Comparison of ENCODE assay signal across 24 cellular contexts in genomic region chr16:72983728-72984350, GRCh38.
DNase-seq lines count a peak whose midpoint lies in the region; ATAC-seq and TF ChIP-seq lines count a peak whose summit lies in the region.
"Had no signal": no experiment of that assay in that cellular context is flagged by ENCODE, and none has a peak within 500 bp of the region (broad histone marks: within the 10 kb centered on the region; RNA-seq: fewer than 3 reads in every experiment).

No MANE protein-coding gene starts in this region.

- H3K9me3 Mint-ChIP-seq in natural killer cell treated with Interleukin-12 subunit alpha and Interleukin-12 subunit beta and Interleukin-15 and Interleukin-18, amount 100 ng/mL, for 72 hours: no peaks in the 10 kb centered on the region
- H3K9me3 Mint-ChIP-seq in natural killer cell (no peaks in the 10 kb centered on the region), progenitor cell of endocrine pancreas (ENCODE audit: low read depth) (no peaks in the 10 kb centered on the region)
- H3K9me3 Mint-ChIP-seq in activated CD4-positive, alpha-beta T cell treated with anti-CD3 and anti-CD28 coated beads, Interleukin-2, amount 10 ng/mL, durations not matched to agents 7 days and 5 days: no peaks in the 10 kb centered on the region
- H3K9me3 Mint-ChIP-seq: activated CD4-positive, alpha-beta memory T cell treated with anti-CD3 and anti-CD28 coated beads for 36 hours; activated naive CD8-positive, alpha-beta T cell treated with anti-CD3 and anti-CD28 coated beads, Interleukin-2, amount 10 ng/mL, durations not matched to agents 7 days and 5 days; activated T-helper 2 cell treated with anti-CD3 and anti-CD28 coated beads, Interferon-gamma antibody, Interleukin-2, Interleukin-4, amounts not matched to agents 10 μg/mL and 5 μg/mL and 100 μg/mL, durations not matched to agents 14 hours and 24 hours and 36 hours; nephron had no signal

- H3K4me1 Mint-ChIP-seq in natural killer cell treated with Interleukin-12 subunit alpha and Interleukin-12 subunit beta and Interleukin-15 and Interleukin-18, amount 100 ng/mL, for 72 hours (ENCODE audit: low read depth in 2 of 2): no peaks in the 10 kb centered on the region
- H3K4me1 Mint-ChIP-seq in natural killer cell (peaks cover 0 to 4% of the 10 kb centered on the region in 2 donors), progenitor cell of endocrine pancreas (ENCODE audit: low read depth) (peaks cover 77% of the 10 kb centered on the region)
- no peaks in the 10 kb centered on the region for H3K4me1 Mint-ChIP-seq in activated CD4-positive, alpha-beta T cell treated with anti-CD3 and anti-CD28 coated beads, Interleukin-2, amount 10 ng/mL, durations not matched to agents 7 days and 5 days
- H3K4me1 Mint-ChIP-seq: activated naive CD8-positive, alpha-beta T cell treated with anti-CD3 and anti-CD28 coated beads, Interleukin-2, amount 10 ng/mL, durations not matched to agents 7 days and 5 days had no signal

- H3K4me1 ChIP-seq in left lung: peaks cover 8 to 11% of the 10 kb centered on the region in 2 donors

- no peak for ATAC-seq in natural killer cell treated with Interleukin-12 subunit alpha and Interleukin-12 subunit beta and Interleukin-15 and Interleukin-18, amount 100 ng/mL, for 72 hours
- ATAC-seq in natural killer cell: no peak
- peak; percentile 28 for ATAC-seq in left lung
- ATAC-seq: K562, left cardiac atrium, Panc1 had no signal

- DNase-seq in natural killer cell treated with Interleukin-12 subunit alpha and Interleukin-12 subunit beta and Interleukin-15 and Interleukin-18, amount 100 ng/mL, for 72 hours (ENCODE audit: low spot score): peak; percentile 15
- DNase-seq in natural killer cell (no peak), left lung (no peak), progenitor cell of endocrine pancreas (ENCODE audit: low spot score, unreplicated experiment) (no peak), ureter (ENCODE audit: low spot score) (peak; percentile 61), HuH-7 (ENCODE audit: low spot score) (no peak), HEK293T (ENCODE audit: extremely low spot score) (no peak)
- DNase-seq in activated CD4-positive, alpha-beta T cell treated with anti-CD3 and anti-CD28 coated beads, Interleukin-2, amount 10 ng/mL, durations not matched to agents 7 days and 5 days: no peak
- DNase-seq: activated CD4-positive, alpha-beta memory T cell treated with anti-CD3 and anti-CD28 coated beads for 36 hours; activated CD4-positive, CD25-positive, alpha-beta regulatory T cell; activated naive CD8-positive, alpha-beta T cell treated with anti-CD3 and anti-CD28 coated beads, Interleukin-2, amount 10 ng/mL, durations not matched to agents 7 days and 5 days; C1 segment of cervical spinal cord; cerebellar nuclear complex; left cardiac atrium; NCI-H1436 treated with DMSO at 0.1 percent for 48 hours; NCI-H526; SIG-M5; stimulated activated CD4-positive, alpha-beta T cell treated with anti-CD3 and anti-CD28 coated beads, Interleukin-2, amount 100 ng/mL, for 24 hours; SW 1271 had no signal

- POLR2A ChIA-PET in activated CD4-positive, alpha-beta T cell treated with anti-CD3 and anti-CD28 coated beads, Interleukin-2, amount 10 ng/mL, durations not matched to agents 7 days and 5 days (lab: Charles Lee): no interaction called here
- POLR2A ChIA-PET in HEK293T (lab: Yijun Ruan, JAX): no interaction called here

- no peaks in the 10 kb centered on the region for H3K36me3 ChIP-seq in left lung

- H3K9me3 ChIP-seq in left lung: no peaks in the 10 kb centered on the region

- CTCF ChIA-PET in activated CD4-positive, alpha-beta T cell treated with anti-CD3 and anti-CD28 coated beads, Interleukin-2, amount 10 ng/mL, durations not matched to agents 7 days and 5 days (lab: Charles Lee): no interaction called here
- CTCF ChIA-PET in HEK293T (lab: Yijun Ruan, JAX): no interaction called here

- H3K4me3 ChIP-seq in left lung: no peak overlapping the region
- H3K4me3 ChIP-seq: K562, skin epidermis had no signal

- no peak for TF ChIP-seq CTCF in natural killer cell (IDR thresholded peaks at IDR 0.05)
- TF ChIP-seq CTCF in left lung (IDR thresholded peaks at IDR 0.05): no peak
- TF ChIP-seq CTCF in progenitor cell of endocrine pancreas (IDR thresholded peaks at IDR 0.05; ENCODE audit: unreplicated experiment): no peak

- intact Hi-C loops in natural killer cell (cut with micrococcal nuclease): no loop called here
- intact Hi-C loops in left lung (cut with DNase I): no loop called here

- no peaks in the 10 kb centered on the region for H3K36me3 Mint-ChIP-seq in natural killer cell treated with Interleukin-12 subunit alpha and Interleukin-12 subunit beta and Interleukin-15 and Interleukin-18, amount 100 ng/mL, for 72 hours
- H3K36me3 Mint-ChIP-seq in natural killer cell: no peaks in the 10 kb centered on the region
- H3K36me3 Mint-ChIP-seq in progenitor cell of endocrine pancreas (ENCODE audit: insufficient read depth): no peaks in the 10 kb centered on the region
- H3K36me3 Mint-ChIP-seq in activated CD4-positive, alpha-beta T cell treated with anti-CD3 and anti-CD28 coated beads, Interleukin-2, amount 10 ng/mL, durations not matched to agents 7 days and 5 days (ENCODE audit: low read depth): no peaks in the 10 kb centered on the region
- H3K36me3 Mint-ChIP-seq: activated CD4-positive, alpha-beta memory T cell treated with anti-CD3 and anti-CD28 coated beads for 36 hours; activated naive CD8-positive, alpha-beta T cell treated with anti-CD3 and anti-CD28 coated beads, Interleukin-2, amount 10 ng/mL, durations not matched to agents 7 days and 5 days had no signal

- no peak overlapping the region for H3K27ac Mint-ChIP-seq in natural killer cell treated with Interleukin-12 subunit alpha and Interleukin-12 subunit beta and Interleukin-15 and Interleukin-18, amount 100 ng/mL, for 72 hours
- H3K27ac Mint-ChIP-seq in natural killer cell (no peak overlapping the region), progenitor cell of endocrine pancreas (peak overlapping the region; percentile 52)
- no peak overlapping the region for H3K27ac Mint-ChIP-seq in activated CD4-positive, alpha-beta T cell treated with anti-CD3 and anti-CD28 coated beads, Interleukin-2, amount 10 ng/mL, durations not matched to agents 7 days and 5 days
- H3K27ac Mint-ChIP-seq: activated CD4-positive, alpha-beta memory T cell treated with anti-CD3 and anti-CD28 coated beads for 36 hours; activated naive CD8-positive, alpha-beta T cell treated with anti-CD3 and anti-CD28 coated beads, Interleukin-2, amount 10 ng/mL, durations not matched to agents 7 days and 5 days; activated T-helper 2 cell treated with anti-CD3 and anti-CD28 coated beads, Interferon-gamma antibody, Interleukin-2, Interleukin-4, amounts not matched to agents 10 μg/mL and 5 μg/mL and 100 μg/mL, durations not matched to agents 14 hours and 24 hours and 36 hours had no signal

- no peak overlapping the region for H3K27ac ChIP-seq in left lung
- H3K27ac ChIP-seq: skin epidermis had no signal

- no peak overlapping the region for H3K4me3 Mint-ChIP-seq in natural killer cell treated with Interleukin-12 subunit alpha and Interleukin-12 subunit beta and Interleukin-15 and Interleukin-18, amount 100 ng/mL, for 72 hours
- no peak overlapping the region for H3K4me3 Mint-ChIP-seq in natural killer cell
- H3K4me3 Mint-ChIP-seq in progenitor cell of endocrine pancreas (ENCODE audit: low read depth): no peak overlapping the region
- H3K4me3 Mint-ChIP-seq in activated CD4-positive, alpha-beta T cell treated with anti-CD3 and anti-CD28 coated beads, Interleukin-2, amount 10 ng/mL, durations not matched to agents 7 days and 5 days: no peak overlapping the region
- H3K4me3 Mint-ChIP-seq: activated CD4-positive, alpha-beta memory T cell treated with anti-CD3 and anti-CD28 coated beads for 36 hours; activated naive CD8-positive, alpha-beta T cell treated with anti-CD3 and anti-CD28 coated beads, Interleukin-2, amount 10 ng/mL, durations not matched to agents 7 days and 5 days; nephron had no signal

- H3K27me3 Mint-ChIP-seq in natural killer cell treated with Interleukin-12 subunit alpha and Interleukin-12 subunit beta and Interleukin-15 and Interleukin-18, amount 100 ng/mL, for 72 hours: no peaks in the 10 kb centered on the region
- no peaks in the 10 kb centered on the region for H3K27me3 Mint-ChIP-seq in natural killer cell (ENCODE audit: low read depth in 2 of 2)
- no peaks in the 10 kb centered on the region for H3K27me3 Mint-ChIP-seq in progenitor cell of endocrine pancreas
- H3K27me3 Mint-ChIP-seq in activated CD4-positive, alpha-beta T cell treated with anti-CD3 and anti-CD28 coated beads, Interleukin-2, amount 10 ng/mL, durations not matched to agents 7 days and 5 days: peaks cover 2% of the 10 kb centered on the region
- H3K27me3 Mint-ChIP-seq: activated CD4-positive, alpha-beta memory T cell treated with anti-CD3 and anti-CD28 coated beads for 36 hours had no signal

- H3K27me3 ChIP-seq in left lung: no peaks in the 10 kb centered on the region

TF ChIP-seq in HEK293T, 16 proteins besides CTCF, POLR2A, EP300 and RAD21:
- no peak for TF ChIP-seq NFRKB (IDR thresholded peaks at IDR 0.05)
- no peak for TF ChIP-seq FOXK2 (IDR thresholded peaks at IDR 0.05)
- TF ChIP-seq ELF4 (IDR thresholded peaks at IDR 0.05): no peak
- TF ChIP-seq CTBP1 (IDR thresholded peaks at IDR 0.05; ENCODE audit: borderline replicate concordance): no peak
- TF ChIP-seq L3MBTL2 (conservative IDR thresholded peaks at IDR 0.05): no peak
- TF ChIP-seq TARDBP (IDR thresholded peaks at IDR 0.05): no peak
- TF ChIP-seq BHLHE40 (IDR thresholded peaks at IDR 0.05; ENCODE audit: borderline replicate concordance): no peak
- TF ChIP-seq PKNOX1 (IDR thresholded peaks at IDR 0.05): no peak
- TF ChIP-seq FOXA1 (IDR thresholded peaks at IDR 0.05): no peak
- no peak for TF ChIP-seq FOXM1 (IDR thresholded peaks at IDR 0.05; ENCODE audit: borderline replicate concordance)

Comparison
In these comparisons a context has a peak if more than half of its experiments do, and no peak if none do; other contexts are left out.
1. DNase-seq: peak in natural killer cell treated with Interleukin-12 subunit alpha and Interleukin-12 subunit beta and Interleukin-15 and Interleukin-18, amount 100 ng/mL, for 72 hours (single experiment) and ureter (single experiment); none in natural killer cell (single experiment), left lung (0 of 2), progenitor cell of endocrine pancreas (single experiment), activated CD4-positive, alpha-beta T cell treated with anti-CD3 and anti-CD28 coated beads, Interleukin-2, amount 10 ng/mL, durations not matched to agents 7 days and 5 days (single experiment), HuH-7 (single experiment) and HEK293T (single experiment).